8 cellular contexts compared by ENCODE assay signal in genomic region chr10:6393168-6393567, GRCh38.
"Had no signal": no experiment of that assay in that cellular context is flagged by ENCODE, and none has a peak within 500 bp of the region (broad histone marks: within the 10 kb centered on the region; RNA-seq: fewer than 3 reads in every experiment).

No MANE protein-coding gene starts in this region.

- H3K4me3 ChIP-seq: GM23248, HAP-1 had no signal

- FAIRE-seq: HTR-8/SVneo had no signal

- H3K36me3 ChIP-seq: HAP-1 had no signal

- H3K9ac ChIP-seq: GM23248 had no signal

- H3K27ac ChIP-seq: GM23248 had no signal

- H3K4me1 ChIP-seq: HAP-1 had no signal

- DNase-seq: GM23248, GOT3, H7, HFFc6, KG1 had no signal

- H2AFZ ChIP-seq: GM23248 had no signal

- ATAC-seq: HCT116 had no signal

- H3K9me3 ChIP-seq: HAP-1 had no signal
